Comparison of ENCODE assay signal across 21 cellular contexts in the genomic region with DNA sequence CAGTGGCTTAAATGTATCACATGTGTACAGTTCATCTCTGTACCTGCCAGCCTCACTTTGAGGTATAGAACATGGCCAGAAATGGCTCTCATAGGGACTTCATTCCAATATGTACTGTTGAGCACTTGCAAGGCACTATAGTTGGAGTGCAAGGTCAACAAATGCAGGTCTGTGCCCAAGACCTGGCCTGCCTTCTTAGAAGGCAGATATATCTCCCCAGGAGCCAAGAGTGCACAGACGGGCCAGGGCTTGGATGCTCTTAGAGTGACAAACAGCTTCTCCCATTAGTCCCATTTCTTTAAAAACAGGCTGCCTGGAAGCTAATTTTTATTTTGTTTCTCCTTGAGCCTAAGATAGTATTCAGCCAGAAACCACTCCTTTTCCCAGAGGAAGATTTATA. TPM values are rescaled to one million over a fixed set of nuclear protein-coding genes. Genes with fewer than 3 reads are reported as not detected.
"Had no signal": no experiment of that assay in that cellular context is flagged by ENCODE, and none has a peak within 500 bp of the region (broad histone marks: within the 10 kb centered on the region; RNA-seq: fewer than 3 reads in every experiment).

No MANE protein-coding gene starts in this region.

- FAIRE-seq: endothelial cell of umbilical vein, kidney had no signal

- H3K27ac ChIP-seq: colonic mucosa, upper lobe of left lung had no signal

- ATAC-seq: activated CD4-positive, CD25-positive, alpha-beta regulatory T cell treated with anti-CD3 and anti-CD28 coated beads, Interleukin-2, amount 50 U/mL, for 24 hours; stimulated activated naive CD8-positive, alpha-beta T cell treated with anti-CD3 and anti-CD28 coated beads, Interleukin-15, Interleukin-2, amounts not matched to agents 100 U/mL and 50 U/mL, for 24 hours had no signal

- H3K27ac Mint-ChIP-seq: activated naive CD4-positive, alpha-beta T cell treated with anti-CD3 and anti-CD28 coated beads, Interleukin-2, amount 50 U/mL, for 24 hours; activated T-helper 2 cell treated with anti-CD3 and anti-CD28 coated beads, Interferon-gamma antibody, Interleukin-2, Interleukin-4, amounts not matched to agents 10 μg/mL and 5 μg/mL and 100 μg/mL, durations not matched to agents 14 hours and 24 hours and 36 hours; nephron; progenitor cell of endocrine pancreas had no signal

- H3K4me2 ChIP-seq: SK-N-SH had no signal

- H3K4me3 Mint-ChIP-seq: activated naive CD4-positive, alpha-beta T cell treated with anti-CD3 and anti-CD28 coated beads, Interleukin-2, amount 50 U/mL, for 24 hours; nephron had no signal

- H3K4me1 Mint-ChIP-seq: nephron had no signal

- H3K4me1 ChIP-seq: colonic mucosa had no signal

- H3K27me3 ChIP-seq: colonic mucosa, upper lobe of left lung had no signal

- DNase-seq: activated CD4-positive, alpha-beta T cell treated with anti-CD3 and anti-CD28 coated beads, Interleukin-2, amount 50 U/mL, for 4 hours; central memory CD4-positive, alpha-beta T cell; colonic mucosa; foreskin fibroblast; hippocampal formation; kidney; nucleus accumbens; SK-N-SH; stimulated activated CD4-positive, alpha-beta T cell treated with anti-CD3 and anti-CD28 coated beads, Interleukin-4, amount 100 ng/mL, for 24 hours; stimulated activated naive CD8-positive, alpha-beta T cell treated with anti-CD3 and anti-CD28 coated beads, Interleukin-15, Interleukin-2, amounts not matched to agents 100 U/mL and 50 U/mL, for 24 hours; T-helper 1 cell; T1000 had no signal

- H3K9ac ChIP-seq: SK-N-SH had no signal

- H3K4me3 ChIP-seq: colonic mucosa, skin epidermis, upper lobe of left lung had no signal

- H3K27me3 Mint-ChIP-seq: activated naive CD4-positive, alpha-beta T cell treated with anti-CD3 and anti-CD28 coated beads, Interleukin-2, amount 50 U/mL, for 24 hours; progenitor cell of endocrine pancreas had no signal

- H3K9me3 ChIP-seq: colonic mucosa, SK-N-SH, upper lobe of left lung had no signal

- H3K9me3 Mint-ChIP-seq: activated naive CD4-positive, alpha-beta T cell treated with anti-CD3 and anti-CD28 coated beads, Interleukin-2, amount 50 U/mL, for 24 hours; activated T-helper 2 cell treated with anti-CD3 and anti-CD28 coated beads, Interferon-gamma antibody, Interleukin-2, Interleukin-4, amounts not matched to agents 10 μg/mL and 5 μg/mL and 100 μg/mL, durations not matched to agents 14 hours and 24 hours and 36 hours; nephron had no signal

RNA-seq across cellular contexts. Expression of a gene that starts 9.0 kb away (rescaled TPM):
- total RNA-seq: activated T-helper 2 cell treated with anti-CD3 and anti-CD28 coated beads, Interferon-gamma antibody, Interleukin-2, Interleukin-4, amounts not matched to agents 10 μg/mL and 5 μg/mL and 100 μg/mL, durations not matched to agents 14 hours and 24 hours and 36 hours had no signal

RNA-seq across cellular contexts. Expression of a gene that starts 51.7 kb away (rescaled TPM):
- total RNA-seq: activated T-helper 2 cell treated with anti-CD3 and anti-CD28 coated beads, Interferon-gamma antibody, Interleukin-2, Interleukin-4, amounts not matched to agents 10 μg/mL and 5 μg/mL and 100 μg/mL, durations not matched to agents 14 hours and 24 hours and 36 hours; colonic mucosa; liver; progenitor cell of endocrine pancreas had no signal
- polyA plus RNA-seq: endothelial cell of umbilical vein, liver had no signal
